ENCODE assay signal across 17 cellular contexts in genomic region chr9:130590305-130590704, GRCh38.
"Had no signal": no experiment of that assay in that cellular context is flagged by ENCODE, and none has a peak within 500 bp of the region (broad histone marks: within the 10 kb centered on the region; RNA-seq: fewer than 3 reads in every experiment).

No MANE protein-coding gene starts in this region.

- H3K27me3 Mint-ChIP-seq: activated CD4-positive, alpha-beta memory T cell treated with anti-CD3 and anti-CD28 coated beads for 36 hours; activated CD8-positive, alpha-beta memory T cell treated with anti-CD3 and anti-CD28 coated beads, Interleukin-2, amount 10 ng/mL, durations not matched to agents 7 days and 5 days had no signal

- H3K4me1 Mint-ChIP-seq: activated CD8-positive, alpha-beta memory T cell treated with anti-CD3 and anti-CD28 coated beads, Interleukin-2, amount 10 ng/mL, durations not matched to agents 7 days and 5 days had no signal

- H3K27ac Mint-ChIP-seq: activated CD4-positive, alpha-beta memory T cell treated with anti-CD3 and anti-CD28 coated beads for 36 hours; activated CD8-positive, alpha-beta memory T cell treated with anti-CD3 and anti-CD28 coated beads, Interleukin-2, amount 10 ng/mL, durations not matched to agents 7 days and 5 days; activated naive CD4-positive, alpha-beta T cell treated with anti-CD3 and anti-CD28 coated beads for 36 hours; activated T-helper 2 cell treated with anti-CD3 and anti-CD28 coated beads, Interferon-gamma antibody, Interleukin-2, Interleukin-4, amounts not matched to agents 10 μg/mL and 5 μg/mL and 100 μg/mL, durations not matched to agents 14 hours and 24 hours and 36 hours; stimulated activated effector memory CD8-positive, alpha-beta T cell treated with anti-CD3 and anti-CD28 coated beads, Interleukin-12 subunit alpha, Interleukin-12 subunit beta, amount 100 ng/mL, for 72 hours; T-helper 2 cell treated with Interferon-gamma antibody and Interleukin-4, amounts not matched to agents 5 μg/mL and 100 μg/mL, for 36 hours had no signal

- H3K27me3 ChIP-seq: foreskin keratinocyte had no signal

- DNase-seq: activated CD4-positive, alpha-beta memory T cell treated with anti-CD3 and anti-CD28 coated beads for 36 hours; activated CD4-positive, alpha-beta T cell treated with anti-CD3 and anti-CD28 coated beads for 1 hour; activated CD8-positive, alpha-beta memory T cell treated with anti-CD3 and anti-CD28 coated beads, Interleukin-2, amount 10 ng/mL, durations not matched to agents 7 days and 5 days; activated naive CD4-positive, alpha-beta T cell treated with anti-CD3 and anti-CD28 coated beads for 36 hours; activated T-cell treated with anti-CD3 and anti-CD28 coated beads, Interleukin-2, amount 50 U/mL, for 1 hour; cortex of kidney; effector CD8-positive, alpha-beta T cell; foreskin keratinocyte; left colon; midbrain; stimulated activated CD4-positive, alpha-beta T cell treated with anti-CD3 and anti-CD28 coated beads, Interleukin-12 subunit alpha, Interleukin-12 subunit beta, amount 100 ng/mL, for 4 hours; stimulated activated CD4-positive, alpha-beta T cell treated with anti-CD3 and anti-CD28 coated beads, Interleukin-2, amount 100 ng/mL, for 24 hours; SW 1271 had no signal

- FAIRE-seq: urothelium cell line had no signal

- ATAC-seq: activated CD8-positive, alpha-beta memory T cell treated with anti-CD3 and anti-CD28 coated beads, Interleukin-2, amount 10 ng/mL, durations not matched to agents 7 days and 5 days; foreskin keratinocyte; left colon; stimulated activated effector memory CD8-positive, alpha-beta T cell treated with anti-CD3 and anti-CD28 coated beads, Interleukin-12 subunit alpha, Interleukin-12 subunit beta, amount 100 ng/mL, for 72 hours had no signal

- H3K9me3 Mint-ChIP-seq: activated CD4-positive, alpha-beta memory T cell treated with anti-CD3 and anti-CD28 coated beads for 36 hours; activated naive CD4-positive, alpha-beta T cell treated with anti-CD3 and anti-CD28 coated beads for 36 hours; activated T-helper 2 cell treated with anti-CD3 and anti-CD28 coated beads, Interferon-gamma antibody, Interleukin-2, Interleukin-4, amounts not matched to agents 10 μg/mL and 5 μg/mL and 100 μg/mL, durations not matched to agents 14 hours and 24 hours and 36 hours; stimulated activated effector memory CD8-positive, alpha-beta T cell treated with anti-CD3 and anti-CD28 coated beads, Interleukin-12 subunit alpha, Interleukin-12 subunit beta, amount 100 ng/mL, for 72 hours; T-helper 2 cell treated with Interferon-gamma antibody and Interleukin-4, amounts not matched to agents 5 μg/mL and 100 μg/mL, for 36 hours had no signal

- H3K4me3 Mint-ChIP-seq: activated CD4-positive, alpha-beta memory T cell treated with anti-CD3 and anti-CD28 coated beads for 36 hours; activated CD8-positive, alpha-beta memory T cell treated with anti-CD3 and anti-CD28 coated beads, Interleukin-2, amount 10 ng/mL, durations not matched to agents 7 days and 5 days; activated naive CD4-positive, alpha-beta T cell treated with anti-CD3 and anti-CD28 coated beads for 36 hours; stimulated activated effector memory CD8-positive, alpha-beta T cell treated with anti-CD3 and anti-CD28 coated beads, Interleukin-12 subunit alpha, Interleukin-12 subunit beta, amount 100 ng/mL, for 72 hours; T-helper 2 cell treated with Interferon-gamma antibody and Interleukin-4, amounts not matched to agents 5 μg/mL and 100 μg/mL, for 36 hours had no signal

- H3K4me1 ChIP-seq: foreskin keratinocyte had no signal

- H3K27ac ChIP-seq: foreskin keratinocyte had no signal
